In the genomic region with DNA sequence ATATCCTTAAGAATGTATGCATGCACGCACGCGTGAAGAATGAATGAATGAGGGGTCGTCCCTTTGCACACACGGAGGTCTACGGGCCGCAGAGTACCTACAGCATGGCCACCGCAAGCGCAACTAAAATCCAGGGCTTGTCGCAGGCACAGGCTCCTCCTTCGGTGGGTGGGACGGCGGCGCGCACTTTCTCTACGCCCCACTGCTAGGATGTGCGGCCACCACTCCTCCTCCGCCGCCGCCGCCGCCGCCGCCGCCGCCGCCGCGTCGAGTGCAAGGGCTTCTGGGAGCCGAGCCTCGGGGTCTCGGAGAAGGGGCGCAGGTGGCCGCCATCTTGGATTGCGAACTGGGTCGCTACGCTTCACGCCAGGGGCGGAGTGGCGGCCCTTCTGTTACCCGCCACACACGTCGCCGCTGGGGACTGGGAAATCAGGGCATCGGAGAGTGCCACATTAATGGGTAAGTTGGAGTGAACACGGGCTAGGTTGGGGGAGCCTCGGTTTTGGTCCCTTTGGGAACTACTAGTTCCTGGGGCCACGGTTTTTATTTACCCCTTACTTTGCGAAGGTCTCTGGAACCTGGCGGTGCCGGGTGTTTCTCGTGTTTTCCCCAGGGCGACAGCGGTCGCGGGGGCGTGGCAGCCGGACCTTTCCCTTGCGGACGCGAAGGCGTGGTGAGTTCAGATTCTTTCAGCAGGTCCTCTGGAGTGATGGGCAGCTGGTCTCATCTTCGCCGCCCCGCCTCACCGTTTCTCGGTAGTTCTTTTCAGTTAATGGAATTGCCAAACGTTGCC, we compare ENCODE assay signal across 8 cellular contexts. TPM values are rescaled to one million over a fixed set of nuclear protein-coding genes. Genes with fewer than 3 reads are reported as not detected.
DNase-seq lines count a peak whose midpoint lies in the region; ATAC-seq and TF ChIP-seq lines count a peak whose summit lies in the region.

A gene (plus strand): TSS at position 332 of the 793 bp plus-strand sequence. CDS start 124 bp downstream, at position 456.

- H3K4me3 ChIP-seq in GM12875 (ENCODE audit: low read depth, low read length): peak within 1 kb of the TSS; percentile 58
- H3K4me3 ChIP-seq in SU-DHL-6 (ENCODE audit: insufficient read depth, low read length, poor library complexity, severe bottlenecking): peak within 1 kb of the TSS; percentile 58
- peak within 1 kb of the TSS; percentile 66 to 89 (median 68) for H3K4me3 ChIP-seq in transverse colon

- peak within 1 kb of the TSS; percentile 97 for H3K27ac Mint-ChIP-seq in activated naive CD8-positive, alpha-beta T cell treated with anti-CD3 and anti-CD28 coated beads, Interleukin-2, amount 50 U/mL, for 24 hours

- H4K20me1 ChIP-seq in SU-DHL-6 (ENCODE audit: low read depth, low read length): no peaks in the 10 kb centered on the region

- peak; percentile 58 for TF ChIP-seq POLR2A in transverse colon (IDR thresholded peaks at IDR 0.05)

- peaks cover 30% of the 10 kb centered on the region for H3K4me1 Mint-ChIP-seq in activated naive CD8-positive, alpha-beta T cell treated with anti-CD3 and anti-CD28 coated beads, Interleukin-2, amount 50 U/mL, for 24 hours

- H2AFZ ChIP-seq in SU-DHL-6 (ENCODE audit: low read depth, low read length, severe bottlenecking): peak within 1 kb of the TSS; percentile 87

- H3K4me3 Mint-ChIP-seq in activated naive CD8-positive, alpha-beta T cell treated with anti-CD3 and anti-CD28 coated beads, Interleukin-2, amount 50 U/mL, for 24 hours: peak within 1 kb of the TSS; percentile 93

- H3K27ac ChIP-seq in SU-DHL-6 (ENCODE audit: low read depth, low read length) (peak within 1 kb of the TSS; percentile 55), transverse colon (peak within 1 kb of the TSS; percentile 87 to 96 (median 90))

- H3K9me2 ChIP-seq in SU-DHL-6 (replicated peaks; ENCODE audit: insufficient read depth, low read length): no peaks in the 10 kb centered on the region

- H3K27me3 ChIP-seq in SU-DHL-6 (ENCODE audit: low read length) (no peaks in the 10 kb centered on the region), transverse colon (no peaks in the 10 kb centered on the region)

- no peaks in the 10 kb centered on the region for H3K9me3 Mint-ChIP-seq in activated naive CD8-positive, alpha-beta T cell treated with anti-CD3 and anti-CD28 coated beads, Interleukin-2, amount 50 U/mL, for 24 hours

- H3K4me1 ChIP-seq in transverse colon: peaks cover 0 to 29% (median 14%) of the 10 kb centered on the region in 4 donors

- peaks cover 35% of the 10 kb centered on the region for H3K79me2 ChIP-seq in SU-DHL-6 (ENCODE audit: insufficient read depth, low read length)

- no peaks in the 10 kb centered on the region for H3K9me3 ChIP-seq in SU-DHL-6 (ENCODE audit: insufficient read depth, low read length)
- no peaks in the 10 kb centered on the region for H3K9me3 ChIP-seq in transverse colon

- peak within 1 kb of the TSS; percentile 89 for H3K4me2 ChIP-seq in SU-DHL-6 (ENCODE audit: low read depth, low read length, poor library complexity, severe bottlenecking)

- peaks cover 8% of the 10 kb centered on the region for H3F3A ChIP-seq in SU-DHL-6 (ENCODE audit: insufficient read depth)

- TF ChIP-seq CTCF in GM12875 (IDR thresholded peaks at IDR 0.05; ENCODE audit: borderline replicate concordance, insufficient read depth, low read depth, low read length) (no peak), SU-DHL-6 (IDR thresholded peaks at IDR 0.05; ENCODE audit: insufficient read depth, low read length, poor library complexity, severe bottlenecking) (no peak), transverse colon (IDR thresholded peaks at IDR 0.05) (no peak)

- peak within 1 kb of the TSS; percentile 66 for H3K9ac ChIP-seq in SU-DHL-6 (ENCODE audit: low read length)

- no peaks in the 10 kb centered on the region for H3K27me3 Mint-ChIP-seq in activated naive CD8-positive, alpha-beta T cell treated with anti-CD3 and anti-CD28 coated beads, Interleukin-2, amount 50 U/mL, for 24 hours

- ATAC-seq in HG02763 (IDR thresholded peaks at IDR 0.05; ENCODE audit: unreplicated experiment): peak; percentile 96
- ATAC-seq in activated naive CD8-positive, alpha-beta T cell treated with anti-CD3 and anti-CD28 coated beads, Interleukin-2, amount 50 U/mL, for 24 hours: peak; percentile 97

- H3K36me3 ChIP-seq in SU-DHL-6 (ENCODE audit: low read length) (peaks cover 3% of the 10 kb centered on the region; the same call in 1 of the 2 replicates), transverse colon (no peaks in the 10 kb centered on the region)

- TF ChIP-seq EP300 in transverse colon (IDR thresholded peaks at IDR 0.05; ENCODE audit: low read depth): no peak

- WGBS in transverse colon (ENCODE audit: low coverage in 1 of 2), 2 donors: 0% methylated on average over 3 to 66 of the region's 69 CpGs

- DNase-seq in NCI-H1417 (lab: John Stamatoyannopoulos, UW): peak; percentile 90 to 96 (median 94)
- DNase-seq in activated naive CD8-positive, alpha-beta T cell treated with anti-CD3 and anti-CD28 coated beads, Interleukin-2, amount 50 U/mL, for 24 hours: peak; percentile 93
- DNase-seq in cardiac septum (ENCODE audit: low spot score): peak; percentile 95
- peak; percentile 79 for DNase-seq in pons (ENCODE audit: low spot score)
- peak; percentile 93 for DNase-seq in transverse colon

- intact Hi-C loops in cardiac septum (cut with DNase I) (no loop called here), transverse colon (cut with DNase I; ENCODE audit: low total_unique reads) (no loop called here)

- H3K36me3 Mint-ChIP-seq in activated naive CD8-positive, alpha-beta T cell treated with anti-CD3 and anti-CD28 coated beads, Interleukin-2, amount 50 U/mL, for 24 hours (ENCODE audit: low read depth): peaks cover 22% of the 10 kb centered on the region

- in situ Hi-C loops in transverse colon (cut with MboI; ENCODE audit: low pct_ligation_motif_present in 1 of 4, low pct_unique_long_range_greater_than_20kb in 1 of 4, low sequenced_read_pairs in 3 of 4): no loop called here

RNA-seq across cellular contexts. Expression of the gene that starts here (rescaled TPM):
- 7.7 TPM for total RNA-seq in cardiac septum
- total RNA-seq in transverse colon: 1 to 10 TPM in 3 of 4 donors, under 1 TPM in 1; 0.20 to 5.6 (median 2.2) TPM

Comparison
In these comparisons a context has a peak if more than half of its experiments do, and no peak if none do; other contexts are left out.
1. Peak in every context shown above with its lines: DNase-seq, ATAC-seq, H3K4me3 ChIP-seq and H3K27ac ChIP-seq.